In the genomic region with DNA sequence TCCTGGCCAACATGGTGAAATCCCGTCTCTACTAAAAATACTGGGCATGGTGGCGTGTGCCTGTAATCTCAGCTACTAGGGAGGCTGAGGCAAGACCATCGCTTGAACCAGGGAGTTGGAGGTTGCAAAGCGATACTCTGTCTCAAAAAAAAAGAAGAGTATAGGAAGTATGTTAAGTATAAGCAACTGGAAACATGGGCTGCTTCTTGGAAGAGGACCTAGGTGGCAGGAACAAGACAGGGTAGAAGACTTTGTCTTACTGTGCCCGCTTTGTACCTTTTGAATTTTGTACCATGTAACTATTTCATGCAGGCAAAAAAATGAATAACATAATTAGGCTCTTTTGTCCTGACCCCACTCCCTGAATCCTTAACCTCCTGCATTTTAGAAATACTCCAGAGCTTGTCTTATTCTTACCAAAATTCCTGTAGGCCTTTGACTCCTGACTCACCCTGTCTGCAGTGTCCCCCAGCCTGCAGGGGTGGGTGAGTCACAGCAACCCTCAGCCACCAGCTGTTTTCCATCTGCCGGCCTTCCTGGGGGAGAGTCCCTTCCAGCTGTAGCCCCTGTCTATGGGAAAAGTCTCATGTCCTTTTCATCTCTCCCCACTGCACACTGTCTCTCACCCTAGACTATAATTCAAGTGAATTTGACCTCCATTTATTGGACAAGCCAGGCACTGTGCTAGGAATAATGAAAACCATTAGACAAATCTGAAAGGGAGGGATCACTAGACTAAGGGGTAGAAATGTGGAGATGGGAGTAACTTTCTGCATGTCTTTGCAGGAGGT, we compare ENCODE assay signal across 1 cellular context.
A peak's percentile ranks its signal among the peaks of the same experiment; 100 is the strongest.
TF ChIP-seq lines count a peak whose summit lies in the region.

No MANE protein-coding gene starts in this region.

TF ChIP-seq in HepG2, 621 proteins besides CTCF, POLR2A, EP300 and RAD21 (continues in another document):
- TF ChIP-seq, protein P1, sequence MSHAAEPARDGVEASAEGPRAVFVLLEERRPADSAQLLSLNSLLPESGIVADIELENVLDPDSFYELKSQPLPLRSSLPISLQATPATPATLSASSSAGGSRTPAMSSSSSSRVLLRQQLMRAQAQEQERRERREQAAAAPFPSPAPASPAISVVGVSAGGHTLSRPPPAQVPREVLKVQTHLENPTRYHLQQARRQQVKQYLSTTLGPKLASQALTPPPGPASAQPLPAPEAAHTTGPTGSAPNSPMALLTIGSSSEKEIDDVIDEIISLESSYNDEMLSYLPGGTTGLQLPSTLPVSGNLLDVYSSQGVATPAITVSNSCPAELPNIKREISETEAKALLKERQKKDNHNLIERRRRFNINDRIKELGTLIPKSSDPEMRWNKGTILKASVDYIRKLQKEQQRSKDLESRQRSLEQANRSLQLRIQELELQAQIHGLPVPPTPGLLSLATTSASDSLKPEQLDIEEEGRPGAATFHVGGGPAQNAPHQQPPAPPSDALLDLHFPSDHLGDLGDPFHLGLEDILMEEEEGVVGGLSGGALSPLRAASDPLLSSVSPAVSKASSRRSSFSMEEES (CRISPR knock-in tag; IDR thresholded peaks at IDR 0.05), result no peak
- TF ChIP-seq SRSF4 (IDR thresholded peaks at IDR 0.05; ENCODE audit: low read depth, low read length, poor library complexity, severe bottlenecking) (no peak), SETDB1 (CRISPR knock-in tag; IDR thresholded peaks at IDR 0.05; ENCODE audit: borderline replicate concordance) (no peak), WIZ (CRISPR knock-in tag; IDR thresholded peaks at IDR 0.05) (no peak), ZNF350 (CRISPR knock-in tag; IDR thresholded peaks at IDR 0.05; ENCODE audit: borderline replicate concordance, low read depth) (no peak), SRSF9 (IDR thresholded peaks at IDR 0.05; ENCODE audit: borderline replicate concordance, insufficient read depth, low read depth, low read length, poor library complexity, severe bottlenecking) (no peak), MYNN (CRISPR knock-in tag; IDR thresholded peaks at IDR 0.05; ENCODE audit: low read depth) (no peak), CHD4 (IDR thresholded peaks at IDR 0.05; ENCODE audit: borderline replicate concordance, low read length) (no peak), MAFK (conservative IDR thresholded peaks at IDR 0.05 in 1 of 2, IDR thresholded peaks at IDR 0.05 in 1 of 2; ENCODE audit: low read length in 2 of 2) (no peak), SIX4 (CRISPR knock-in tag; IDR thresholded peaks at IDR 0.05) (no peak), SALL2 (CRISPR knock-in tag; IDR thresholded peaks at IDR 0.05) (no peak), SOX5 (CRISPR knock-in tag; IDR thresholded peaks at IDR 0.05; ENCODE audit: borderline replicate concordance) (no peak), CBX1 (IDR thresholded peaks at IDR 0.05; ENCODE audit: low read depth) (no peak), FIP1L1 (IDR thresholded peaks at IDR 0.05; ENCODE audit: borderline replicate concordance, insufficient read depth, low read depth, low read length) (no peak), ZBTB3 (CRISPR knock-in tag; IDR thresholded peaks at IDR 0.05; ENCODE audit: borderline replicate concordance, low read depth) (no peak), SMARCE1 (IDR thresholded peaks at IDR 0.05; ENCODE audit: borderline replicate concordance) (no peak), DR1 (CRISPR knock-in tag; IDR thresholded peaks at IDR 0.05) (no peak)
- TF ChIP-seq, protein P2, sequence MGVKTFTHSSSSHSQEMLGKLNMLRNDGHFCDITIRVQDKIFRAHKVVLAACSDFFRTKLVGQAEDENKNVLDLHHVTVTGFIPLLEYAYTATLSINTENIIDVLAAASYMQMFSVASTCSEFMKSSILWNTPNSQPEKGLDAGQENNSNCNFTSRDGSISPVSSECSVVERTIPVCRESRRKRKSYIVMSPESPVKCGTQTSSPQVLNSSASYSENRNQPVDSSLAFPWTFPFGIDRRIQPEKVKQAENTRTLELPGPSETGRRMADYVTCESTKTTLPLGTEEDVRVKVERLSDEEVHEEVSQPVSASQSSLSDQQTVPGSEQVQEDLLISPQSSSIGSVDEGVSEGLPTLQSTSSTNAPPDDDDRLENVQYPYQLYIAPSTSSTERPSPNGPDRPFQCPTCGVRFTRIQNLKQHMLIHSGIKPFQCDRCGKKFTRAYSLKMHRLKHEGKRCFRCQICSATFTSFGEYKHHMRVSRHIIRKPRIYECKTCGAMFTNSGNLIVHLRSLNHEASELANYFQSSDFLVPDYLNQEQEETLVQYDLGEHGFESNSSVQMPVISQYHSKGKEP (CRISPR knock-in tag; IDR thresholded peaks at IDR 0.05), result no peak
- TF ChIP-seq, protein P3, sequence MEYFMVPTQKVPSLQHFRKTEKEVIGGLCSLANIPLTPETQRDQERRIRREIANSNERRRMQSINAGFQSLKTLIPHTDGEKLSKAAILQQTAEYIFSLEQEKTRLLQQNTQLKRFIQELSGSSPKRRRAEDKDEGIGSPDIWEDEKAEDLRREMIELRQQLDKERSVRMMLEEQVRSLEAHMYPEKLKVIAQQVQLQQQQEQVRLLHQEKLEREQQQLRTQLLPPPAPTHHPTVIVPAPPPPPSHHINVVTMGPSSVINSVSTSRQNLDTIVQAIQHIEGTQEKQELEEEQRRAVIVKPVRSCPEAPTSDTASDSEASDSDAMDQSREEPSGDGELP (IDR thresholded peaks at IDR 0.05; ENCODE audit: borderline replicate concordance, low read depth), result peak; percentile 98
- TF ChIP-seq, protein P4, sequence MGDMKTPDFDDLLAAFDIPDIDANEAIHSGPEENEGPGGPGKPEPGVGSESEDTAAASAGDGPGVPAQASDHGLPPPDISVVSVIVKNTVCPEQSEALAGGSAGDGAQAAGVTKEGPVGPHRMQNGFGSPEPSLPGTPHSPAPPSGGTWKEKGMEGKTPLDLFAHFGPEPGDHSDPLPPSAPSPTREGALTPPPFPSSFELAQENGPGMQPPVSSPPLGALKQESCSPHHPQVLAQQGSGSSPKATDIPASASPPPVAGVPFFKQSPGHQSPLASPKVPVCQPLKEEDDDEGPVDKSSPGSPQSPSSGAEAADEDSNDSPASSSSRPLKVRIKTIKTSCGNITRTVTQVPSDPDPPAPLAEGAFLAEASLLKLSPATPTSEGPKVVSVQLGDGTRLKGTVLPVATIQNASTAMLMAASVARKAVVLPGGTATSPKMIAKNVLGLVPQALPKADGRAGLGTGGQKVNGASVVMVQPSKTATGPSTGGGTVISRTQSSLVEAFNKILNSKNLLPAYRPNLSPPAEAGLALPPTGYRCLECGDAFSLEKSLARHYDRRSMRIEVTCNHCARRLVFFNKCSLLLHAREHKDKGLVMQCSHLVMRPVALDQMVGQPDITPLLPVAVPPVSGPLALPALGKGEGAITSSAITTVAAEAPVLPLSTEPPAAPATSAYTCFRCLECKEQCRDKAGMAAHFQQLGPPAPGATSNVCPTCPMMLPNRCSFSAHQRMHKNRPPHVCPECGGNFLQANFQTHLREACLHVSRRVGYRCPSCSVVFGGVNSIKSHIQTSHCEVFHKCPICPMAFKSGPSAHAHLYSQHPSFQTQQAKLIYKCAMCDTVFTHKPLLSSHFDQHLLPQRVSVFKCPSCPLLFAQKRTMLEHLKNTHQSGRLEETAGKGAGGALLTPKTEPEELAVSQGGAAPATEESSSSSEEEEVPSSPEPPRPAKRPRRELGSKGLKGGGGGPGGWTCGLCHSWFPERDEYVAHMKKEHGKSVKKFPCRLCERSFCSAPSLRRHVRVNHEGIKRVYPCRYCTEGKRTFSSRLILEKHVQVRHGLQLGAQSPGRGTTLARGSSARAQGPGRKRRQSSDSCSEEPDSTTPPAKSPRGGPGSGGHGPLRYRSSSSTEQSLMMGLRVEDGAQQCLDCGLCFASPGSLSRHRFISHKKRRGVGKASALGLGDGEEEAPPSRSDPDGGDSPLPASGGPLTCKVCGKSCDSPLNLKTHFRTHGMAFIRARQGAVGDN (CRISPR knock-in tag; IDR thresholded peaks at IDR 0.05), result peak; percentile 29; the same call in 1 of the 2 replicates
- TF ChIP-seq, protein P5, sequence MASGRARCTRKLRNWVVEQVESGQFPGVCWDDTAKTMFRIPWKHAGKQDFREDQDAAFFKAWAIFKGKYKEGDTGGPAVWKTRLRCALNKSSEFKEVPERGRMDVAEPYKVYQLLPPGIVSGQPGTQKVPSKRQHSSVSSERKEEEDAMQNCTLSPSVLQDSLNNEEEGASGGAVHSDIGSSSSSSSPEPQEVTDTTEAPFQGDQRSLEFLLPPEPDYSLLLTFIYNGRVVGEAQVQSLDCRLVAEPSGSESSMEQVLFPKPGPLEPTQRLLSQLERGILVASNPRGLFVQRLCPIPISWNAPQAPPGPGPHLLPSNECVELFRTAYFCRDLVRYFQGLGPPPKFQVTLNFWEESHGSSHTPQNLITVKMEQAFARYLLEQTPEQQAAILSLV (CRISPR knock-in tag; IDR thresholded peaks at IDR 0.05; ENCODE audit: borderline replicate concordance), result no peak
- TF ChIP-seq, protein P6, sequence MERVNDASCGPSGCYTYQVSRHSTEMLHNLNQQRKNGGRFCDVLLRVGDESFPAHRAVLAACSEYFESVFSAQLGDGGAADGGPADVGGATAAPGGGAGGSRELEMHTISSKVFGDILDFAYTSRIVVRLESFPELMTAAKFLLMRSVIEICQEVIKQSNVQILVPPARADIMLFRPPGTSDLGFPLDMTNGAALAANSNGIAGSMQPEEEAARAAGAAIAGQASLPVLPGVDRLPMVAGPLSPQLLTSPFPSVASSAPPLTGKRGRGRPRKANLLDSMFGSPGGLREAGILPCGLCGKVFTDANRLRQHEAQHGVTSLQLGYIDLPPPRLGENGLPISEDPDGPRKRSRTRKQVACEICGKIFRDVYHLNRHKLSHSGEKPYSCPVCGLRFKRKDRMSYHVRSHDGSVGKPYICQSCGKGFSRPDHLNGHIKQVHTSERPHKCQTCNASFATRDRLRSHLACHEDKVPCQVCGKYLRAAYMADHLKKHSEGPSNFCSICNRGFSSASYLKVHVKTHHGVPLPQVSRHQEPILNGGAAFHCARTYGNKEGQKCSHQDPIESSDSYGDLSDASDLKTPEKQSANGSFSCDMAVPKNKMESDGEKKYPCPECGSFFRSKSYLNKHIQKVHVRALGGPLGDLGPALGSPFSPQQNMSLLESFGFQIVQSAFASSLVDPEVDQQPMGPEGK (CRISPR knock-in tag; IDR thresholded peaks at IDR 0.05), result peak; percentile 87
- TF ChIP-seq, protein P7, sequence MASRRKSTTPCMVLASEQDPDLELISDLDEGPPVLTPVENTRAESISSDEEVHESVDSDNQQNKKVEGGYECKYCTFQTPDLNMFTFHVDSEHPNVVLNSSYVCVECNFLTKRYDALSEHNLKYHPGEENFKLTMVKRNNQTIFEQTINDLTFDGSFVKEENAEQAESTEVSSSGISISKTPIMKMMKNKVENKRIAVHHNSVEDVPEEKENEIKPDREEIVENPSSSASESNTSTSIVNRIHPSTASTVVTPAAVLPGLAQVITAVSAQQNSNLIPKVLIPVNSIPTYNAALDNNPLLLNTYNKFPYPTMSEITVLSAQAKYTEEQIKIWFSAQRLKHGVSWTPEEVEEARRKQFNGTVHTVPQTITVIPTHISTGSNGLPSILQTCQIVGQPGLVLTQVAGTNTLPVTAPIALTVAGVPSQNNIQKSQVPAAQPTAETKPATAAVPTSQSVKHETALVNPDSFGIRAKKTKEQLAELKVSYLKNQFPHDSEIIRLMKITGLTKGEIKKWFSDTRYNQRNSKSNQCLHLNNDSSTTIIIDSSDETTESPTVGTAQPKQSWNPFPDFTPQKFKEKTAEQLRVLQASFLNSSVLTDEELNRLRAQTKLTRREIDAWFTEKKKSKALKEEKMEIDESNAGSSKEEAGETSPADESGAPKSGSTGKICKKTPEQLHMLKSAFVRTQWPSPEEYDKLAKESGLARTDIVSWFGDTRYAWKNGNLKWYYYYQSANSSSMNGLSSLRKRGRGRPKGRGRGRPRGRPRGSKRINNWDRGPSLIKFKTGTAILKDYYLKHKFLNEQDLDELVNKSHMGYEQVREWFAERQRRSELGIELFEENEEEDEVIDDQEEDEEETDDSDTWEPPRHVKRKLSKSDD (CRISPR knock-in tag; IDR thresholded peaks at IDR 0.05; ENCODE audit: low read depth), result no peak
- TF ChIP-seq, protein P8, sequence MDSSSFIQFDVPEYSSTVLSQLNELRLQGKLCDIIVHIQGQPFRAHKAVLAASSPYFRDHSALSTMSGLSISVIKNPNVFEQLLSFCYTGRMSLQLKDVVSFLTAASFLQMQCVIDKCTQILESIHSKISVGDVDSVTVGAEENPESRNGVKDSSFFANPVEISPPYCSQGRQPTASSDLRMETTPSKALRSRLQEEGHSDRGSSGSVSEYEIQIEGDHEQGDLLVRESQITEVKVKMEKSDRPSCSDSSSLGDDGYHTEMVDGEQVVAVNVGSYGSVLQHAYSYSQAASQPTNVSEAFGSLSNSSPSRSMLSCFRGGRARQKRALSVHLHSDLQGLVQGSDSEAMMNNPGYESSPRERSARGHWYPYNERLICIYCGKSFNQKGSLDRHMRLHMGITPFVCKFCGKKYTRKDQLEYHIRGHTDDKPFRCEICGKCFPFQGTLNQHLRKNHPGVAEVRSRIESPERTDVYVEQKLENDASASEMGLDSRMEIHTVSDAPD (CRISPR knock-in tag; IDR thresholded peaks at IDR 0.05), result no peak
- TF ChIP-seq, protein P9, sequence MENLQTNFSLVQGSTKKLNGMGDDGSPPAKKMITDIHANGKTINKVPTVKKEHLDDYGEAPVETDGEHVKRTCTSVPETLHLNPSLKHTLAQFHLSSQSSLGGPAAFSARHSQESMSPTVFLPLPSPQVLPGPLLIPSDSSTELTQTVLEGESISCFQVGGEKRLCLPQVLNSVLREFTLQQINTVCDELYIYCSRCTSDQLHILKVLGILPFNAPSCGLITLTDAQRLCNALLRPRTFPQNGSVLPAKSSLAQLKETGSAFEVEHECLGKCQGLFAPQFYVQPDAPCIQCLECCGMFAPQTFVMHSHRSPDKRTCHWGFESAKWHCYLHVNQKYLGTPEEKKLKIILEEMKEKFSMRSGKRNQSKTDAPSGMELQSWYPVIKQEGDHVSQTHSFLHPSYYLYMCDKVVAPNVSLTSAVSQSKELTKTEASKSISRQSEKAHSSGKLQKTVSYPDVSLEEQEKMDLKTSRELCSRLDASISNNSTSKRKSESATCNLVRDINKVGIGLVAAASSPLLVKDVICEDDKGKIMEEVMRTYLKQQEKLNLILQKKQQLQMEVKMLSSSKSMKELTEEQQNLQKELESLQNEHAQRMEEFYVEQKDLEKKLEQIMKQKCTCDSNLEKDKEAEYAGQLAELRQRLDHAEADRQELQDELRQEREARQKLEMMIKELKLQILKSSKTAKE (CRISPR knock-in tag; IDR thresholded peaks at IDR 0.05; ENCODE audit: borderline replicate concordance), result peak; percentile 23; the same call in 1 of the 2 replicates
- TF ChIP-seq, protein P10, sequence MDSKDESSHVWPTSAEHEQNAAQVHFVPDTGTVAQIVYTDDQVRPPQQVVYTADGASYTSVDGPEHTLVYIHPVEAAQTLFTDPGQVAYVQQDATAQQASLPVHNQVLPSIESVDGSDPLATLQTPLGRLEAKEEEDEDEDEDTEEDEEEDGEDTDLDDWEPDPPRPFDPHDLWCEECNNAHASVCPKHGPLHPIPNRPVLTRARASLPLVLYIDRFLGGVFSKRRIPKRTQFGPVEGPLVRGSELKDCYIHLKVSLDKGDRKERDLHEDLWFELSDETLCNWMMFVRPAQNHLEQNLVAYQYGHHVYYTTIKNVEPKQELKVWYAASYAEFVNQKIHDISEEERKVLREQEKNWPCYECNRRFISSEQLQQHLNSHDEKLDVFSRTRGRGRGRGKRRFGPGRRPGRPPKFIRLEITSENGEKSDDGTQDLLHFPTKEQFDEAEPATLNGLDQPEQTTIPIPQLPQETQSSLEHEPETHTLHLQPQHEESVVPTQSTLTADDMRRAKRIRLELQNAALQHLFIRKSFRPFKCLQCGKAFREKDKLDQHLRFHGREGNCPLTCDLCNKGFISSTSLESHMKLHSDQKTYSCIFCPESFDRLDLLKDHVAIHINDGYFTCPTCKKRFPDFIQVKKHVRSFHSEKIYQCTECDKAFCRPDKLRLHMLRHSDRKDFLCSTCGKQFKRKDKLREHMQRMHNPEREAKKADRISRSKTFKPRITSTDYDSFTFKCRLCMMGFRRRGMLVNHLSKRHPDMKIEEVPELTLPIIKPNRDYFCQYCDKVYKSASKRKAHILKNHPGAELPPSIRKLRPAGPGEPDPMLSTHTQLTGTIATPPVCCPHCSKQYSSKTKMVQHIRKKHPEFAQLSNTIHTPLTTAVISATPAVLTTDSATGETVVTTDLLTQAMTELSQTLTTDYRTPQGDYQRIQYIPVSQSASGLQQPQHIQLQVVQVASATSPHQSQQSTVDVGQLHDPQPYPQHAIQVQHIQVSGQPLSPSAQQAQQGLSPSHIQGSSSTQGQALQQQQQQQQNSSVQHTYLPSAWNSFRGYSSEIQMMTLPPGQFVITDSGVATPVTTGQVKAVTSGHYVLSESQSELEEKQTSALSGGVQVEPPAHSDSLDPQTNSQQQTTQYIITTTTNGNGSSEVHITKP (CRISPR knock-in tag; IDR thresholded peaks at IDR 0.05; ENCODE audit: low read depth), result peak; percentile 52; the same call in 1 of the 2 replicates
